Comparison of ENCODE assay signal across 21 cellular contexts in genomic region chr3:76643620-76644019, GRCh38.
DNase-seq lines count a peak whose midpoint lies in the region; ATAC-seq and TF ChIP-seq lines count a peak whose summit lies in the region.
"Had no signal": no experiment of that assay in that cellular context is flagged by ENCODE, and none has a peak within 500 bp of the region (broad histone marks: within the 10 kb centered on the region; RNA-seq: fewer than 3 reads in every experiment).

No MANE protein-coding gene starts in this region.

- H3K4me3 ChIP-seq in HEK293 (ENCODE audit: low read depth, low read length) (no peak overlapping the region), right lobe of liver (no peak overlapping the region)
- H3K4me3 ChIP-seq: GM23338, K562 had no signal

- H3K9me3 ChIP-seq in HEK293 (ENCODE audit: control insufficient read depth, insufficient read depth, low read depth, low read length) (no peaks in the 10 kb centered on the region), right lobe of liver (peaks cover 0 to 2% (median 0%) of the 10 kb centered on the region in 4 donors)
- H3K9me3 ChIP-seq: BE2C had no signal

- no peaks in the 10 kb centered on the region for H3K27me3 ChIP-seq in right lobe of liver
- H3K27me3 ChIP-seq: BE2C had no signal

- no peaks in the 10 kb centered on the region for H3K4me1 ChIP-seq in HEK293 (ENCODE audit: control insufficient read depth, insufficient read depth, low read length)
- H3K4me1 ChIP-seq in right lobe of liver, result no peaks in the 10 kb centered on the region

- no peak for TF ChIP-seq POLR2A in right lobe of liver (IDR thresholded peaks at IDR 0.05)

- intact Hi-C loops in right lobe of liver (cut with DNase I), result no loop called here

- POLR2A ChIA-PET in HEK293 (lab: Yijun Ruan, JAX), result no interaction called here

- DNase-seq in NCI-H1105 treated with DMSO at 0.1 percent for 48 hours (lab: John Stamatoyannopoulos, UW) (peak; percentile 57), NCI-H146 treated with DMSO at 0.1 percent for 48 hours (lab: John Stamatoyannopoulos, UW; ENCODE audit: unreplicated experiment) (peak; percentile 85), SK-N-DZ (ENCODE audit: low spot score) (peak; percentile 69), GF-D8 (lab: John Stamatoyannopoulos, UW) (no peak), NCI-H2107 (lab: John Stamatoyannopoulos, UW) (no peak), right lobe of liver (no peak), midbrain (lab: John Stamatoyannopoulos, UW) (no peak)
- DNase-seq: ACHN; BE2C; C1 segment of cervical spinal cord; CD4-positive, CD25-positive, alpha-beta regulatory T cell; CD8-positive, alpha-beta memory T cell; COR-L47; DMS 273 treated with DMSO at 0.1 percent for 48 hours; DMS79; GDM1; HCEC 1CT; IMR-90 had no signal

- H3K27ac ChIP-seq in HEK293 (ENCODE audit: extremely low read depth, low read depth, low read length) (no peak overlapping the region), right lobe of liver (no peak overlapping the region)

- H3K36me3 ChIP-seq in HEK293 (ENCODE audit: control insufficient read depth in 2 of 2, insufficient read depth in 1 of 2, low read length in 2 of 2) (no peaks in the 10 kb centered on the region), right lobe of liver (no peaks in the 10 kb centered on the region)
- H3K36me3 ChIP-seq: BE2C had no signal

- CTCF ChIA-PET in HEK293 (lab: Yijun Ruan, JAX), result interaction anchor here (0.7 kb wide), 1 partner anchor 857 kb away, joined by 3 read pairs; no protein-coding TSS in a partner anchor

- TF ChIP-seq CTCF in HEK293 (tag by site-specific recombination; IDR thresholded peaks at IDR 0.05) (no peak), right lobe of liver (IDR thresholded peaks at IDR 0.05) (no peak)

- no peak for ATAC-seq in right lobe of liver
- ATAC-seq: GM23338, K562 had no signal

TF ChIP-seq in HEK293, 187 proteins besides CTCF, POLR2A, EP300 and RAD21:
- no peak for TF ChIP-seq ZNF223 (tag by site-specific recombination; IDR thresholded peaks at IDR 0.05)
- TF ChIP-seq, protein P1, sequence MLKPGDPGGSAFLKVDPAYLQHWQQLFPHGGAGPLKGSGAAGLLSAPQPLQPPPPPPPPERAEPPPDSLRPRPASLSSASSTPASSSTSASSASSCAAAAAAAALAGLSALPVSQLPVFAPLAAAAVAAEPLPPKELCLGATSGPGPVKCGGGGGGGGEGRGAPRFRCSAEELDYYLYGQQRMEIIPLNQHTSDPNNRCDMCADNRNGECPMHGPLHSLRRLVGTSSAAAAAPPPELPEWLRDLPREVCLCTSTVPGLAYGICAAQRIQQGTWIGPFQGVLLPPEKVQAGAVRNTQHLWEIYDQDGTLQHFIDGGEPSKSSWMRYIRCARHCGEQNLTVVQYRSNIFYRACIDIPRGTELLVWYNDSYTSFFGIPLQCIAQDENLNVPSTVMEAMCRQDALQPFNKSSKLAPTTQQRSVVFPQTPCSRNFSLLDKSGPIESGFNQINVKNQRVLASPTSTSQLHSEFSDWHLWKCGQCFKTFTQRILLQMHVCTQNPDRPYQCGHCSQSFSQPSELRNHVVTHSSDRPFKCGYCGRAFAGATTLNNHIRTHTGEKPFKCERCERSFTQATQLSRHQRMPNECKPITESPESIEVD (tag by site-specific recombination; IDR thresholded peaks at IDR 0.05), result peak; percentile 23; the same call in 1 of the 2 replicates

Comparison
In these comparisons a context has a peak if more than half of its experiments do, and no peak if none do; other contexts are left out.
1. DNase-seq: peak in NCI-H1105 treated with DMSO at 0.1 percent for 48 hours (single experiment), NCI-H146 treated with DMSO at 0.1 percent for 48 hours (single experiment) and SK-N-DZ (single experiment); none in GF-D8 (single experiment), NCI-H2107 (single experiment), right lobe of liver (0 of 3) and midbrain (single experiment).